22 cellular contexts compared by ENCODE assay signal in genomic region chr6:158208226-158208807, GRCh38. TPM values are rescaled to one million over a fixed set of nuclear protein-coding genes. Genes with fewer than 3 reads are reported as not detected.
A peak's percentile ranks its signal among the peaks of the same experiment; 100 is the strongest.
DNase-seq lines count a peak whose midpoint lies in the region; ATAC-seq and TF ChIP-seq lines count a peak whose summit lies in the region.
"Had no signal": no experiment of that assay in that cellular context is flagged by ENCODE, and none has a peak within 500 bp of the region (broad histone marks: within the 10 kb centered on the region; RNA-seq: fewer than 3 reads in every experiment).

No MANE protein-coding gene starts in this region.

- DNase-seq in activated CD8-positive, alpha-beta memory T cell treated with anti-CD3 and anti-CD28 coated beads, Interleukin-2, amount 10 ng/mL, durations not matched to agents 7 days and 5 days, result no peak
- DNase-seq in activated CD8-positive, alpha-beta memory T cell treated with anti-CD3 and anti-CD28 coated beads, Interleukin-2, amount 50 U/mL, for 4 hours, result no peak
- DNase-seq in activated CD4-positive, alpha-beta memory T cell treated with anti-CD3 and anti-CD28 coated beads, Interleukin-2, amount 10 ng/mL, durations not matched to agents 7 days and 5 days, result no peak
- DNase-seq in dermis blood vessel endothelial cell (peak; percentile 7), renal cortical epithelial cell (ENCODE audit: low read depth) (peak; percentile 11), SJCRH30 (no peak), prostate gland (ENCODE audit: low spot score) (no peak)
- DNase-seq: ACHN; CD4-positive, alpha-beta T cell; dorsolateral prefrontal cortex; H9; left lung; midbrain; NCI-H1436; NCI-H2171; NCI-H748 treated with DMSO at 0.1 percent for 48 hours; SHP77; small intestine; stimulated activated CD4-positive, alpha-beta T cell treated with anti-CD3 and anti-CD28 coated beads, Interleukin-4, amount 100 ng/mL, for 1 hour; substantia nigra had no signal

- no peak for ATAC-seq in activated CD8-positive, alpha-beta memory T cell treated with anti-CD3 and anti-CD28 coated beads, Interleukin-2, amount 10 ng/mL, durations not matched to agents 7 days and 5 days
- no peak for ATAC-seq in esophagus mucosa
- ATAC-seq: left lung had no signal

- H3K9me3 ChIP-seq in SJCRH30 (replicated peaks), result no peaks in the 10 kb centered on the region
- no peaks in the 10 kb centered on the region for H3K9me3 ChIP-seq in prostate gland
- H3K9me3 ChIP-seq: left lung had no signal

- H3K4me3 Mint-ChIP-seq in activated CD8-positive, alpha-beta memory T cell treated with anti-CD3 and anti-CD28 coated beads, Interleukin-2, amount 10 ng/mL, durations not matched to agents 7 days and 5 days, result no peak overlapping the region
- no peak overlapping the region for H3K4me3 Mint-ChIP-seq in activated CD4-positive, alpha-beta memory T cell treated with anti-CD3 and anti-CD28 coated beads, Interleukin-2, amount 10 ng/mL, durations not matched to agents 7 days and 5 days
- H3K4me3 Mint-ChIP-seq: CD4-positive, alpha-beta T cell; H9 had no signal

- no peaks in the 10 kb centered on the region for H3K36me3 ChIP-seq in SJCRH30
- H3K36me3 ChIP-seq in prostate gland, result no peaks in the 10 kb centered on the region
- H3K36me3 ChIP-seq: left lung had no signal

- H3K27ac ChIP-seq in SJCRH30, result no peak overlapping the region
- no peak overlapping the region for H3K27ac ChIP-seq in prostate gland
- H3K27ac ChIP-seq: dorsolateral prefrontal cortex, left lung had no signal

- no peak for TF ChIP-seq POLR2A in prostate gland (IDR thresholded peaks at IDR 0.05)

- TF ChIP-seq CTCF in prostate gland (IDR thresholded peaks at IDR 0.05), result no peak

- H3K27me3 ChIP-seq in SJCRH30 (no peaks in the 10 kb centered on the region), prostate gland (replicated peaks; ENCODE audit: insufficient read depth) (no peaks in the 10 kb centered on the region)
- H3K27me3 ChIP-seq: dorsolateral prefrontal cortex had no signal

- no peaks in the 10 kb centered on the region for H3K9me3 Mint-ChIP-seq in activated CD8-positive, alpha-beta memory T cell treated with anti-CD3 and anti-CD28 coated beads, Interleukin-2, amount 10 ng/mL, durations not matched to agents 7 days and 5 days (ENCODE audit: low read depth)
- peaks cover 3% of the 10 kb centered on the region for H3K9me3 Mint-ChIP-seq in activated CD4-positive, alpha-beta memory T cell treated with anti-CD3 and anti-CD28 coated beads, Interleukin-2, amount 10 ng/mL, durations not matched to agents 7 days and 5 days
- H3K9me3 Mint-ChIP-seq: CD4-positive, alpha-beta T cell; H9 had no signal

- POLR2A ChIA-PET in activated CD4-positive, alpha-beta memory T cell treated with anti-CD3 and anti-CD28 coated beads, Interleukin-2, amount 10 ng/mL, durations not matched to agents 7 days and 5 days (lab: Charles Lee), result interaction anchor here (0.8 to 1.9 kb wide), 3 partner anchors 351 to 445 kb away, joined by 3 to 6 read pairs (median 4); partner anchors contain the start of genes SYTL3 and TMEM181

- intact Hi-C loops in prostate gland (cut with DNase I), result loop anchor here (5.0 kb wide), 1 partner anchor 484 kb away; no protein-coding TSS in a partner anchor

- 96% methylated on average over 9 of the region's 9 CpGs for WGBS in prostate gland

- CTCF ChIA-PET in activated CD8-positive, alpha-beta memory T cell treated with anti-CD3 and anti-CD28 coated beads, Interleukin-2, amount 10 ng/mL, durations not matched to agents 7 days and 5 days (lab: Charles Lee), result interaction anchor here (0.9 to 1.5 kb wide), 4 partner anchors 25 to 436 kb away, joined by 3 read pairs; partner anchors contain the start of gene DYNLT1
- CTCF ChIA-PET in activated CD4-positive, alpha-beta memory T cell treated with anti-CD3 and anti-CD28 coated beads, Interleukin-2, amount 10 ng/mL, durations not matched to agents 7 days and 5 days (lab: Charles Lee), result interaction anchor here (0.8 to 2.6 kb wide), 4 partner anchors 11 to 483 kb away, joined by 3 to 12 read pairs (median 4); partner anchors contain the start of genes GTF2H5 and SERAC1

- H3K27ac Mint-ChIP-seq in activated CD8-positive, alpha-beta memory T cell treated with anti-CD3 and anti-CD28 coated beads, Interleukin-2, amount 10 ng/mL, durations not matched to agents 7 days and 5 days, result peak overlapping the region; percentile 91
- peak overlapping the region; percentile 85 for H3K27ac Mint-ChIP-seq in activated CD4-positive, alpha-beta memory T cell treated with anti-CD3 and anti-CD28 coated beads, Interleukin-2, amount 10 ng/mL, durations not matched to agents 7 days and 5 days
- H3K27ac Mint-ChIP-seq: CD4-positive, alpha-beta T cell; progenitor cell of endocrine pancreas had no signal

- H3K4me1 Mint-ChIP-seq in activated CD8-positive, alpha-beta memory T cell treated with anti-CD3 and anti-CD28 coated beads, Interleukin-2, amount 10 ng/mL, durations not matched to agents 7 days and 5 days, result peaks cover 52% of the 10 kb centered on the region
- H3K4me1 Mint-ChIP-seq in activated CD4-positive, alpha-beta memory T cell treated with anti-CD3 and anti-CD28 coated beads, Interleukin-2, amount 10 ng/mL, durations not matched to agents 7 days and 5 days, result peaks cover 43% of the 10 kb centered on the region

- peaks cover 4% of the 10 kb centered on the region; the same call in 1 of the 2 replicates for H3K4me1 ChIP-seq in SJCRH30
- no peaks in the 10 kb centered on the region for H3K4me1 ChIP-seq in prostate gland (replicated peaks)
- H3K4me1 ChIP-seq: left lung had no signal

- H3K4me3 ChIP-seq in SJCRH30 (no peak overlapping the region), prostate gland (no peak overlapping the region)
- H3K4me3 ChIP-seq: dorsolateral prefrontal cortex, left lung had no signal

- peaks cover 4% of the 10 kb centered on the region for H3K36me3 Mint-ChIP-seq in activated CD8-positive, alpha-beta memory T cell treated with anti-CD3 and anti-CD28 coated beads, Interleukin-2, amount 10 ng/mL, durations not matched to agents 7 days and 5 days
- H3K36me3 Mint-ChIP-seq in activated CD4-positive, alpha-beta memory T cell treated with anti-CD3 and anti-CD28 coated beads, Interleukin-2, amount 10 ng/mL, durations not matched to agents 7 days and 5 days (ENCODE audit: low read depth), result peaks cover 4% of the 10 kb centered on the region

- no peaks in the 10 kb centered on the region for H3K27me3 Mint-ChIP-seq in activated CD8-positive, alpha-beta memory T cell treated with anti-CD3 and anti-CD28 coated beads, Interleukin-2, amount 10 ng/mL, durations not matched to agents 7 days and 5 days
- H3K27me3 Mint-ChIP-seq in activated CD4-positive, alpha-beta memory T cell treated with anti-CD3 and anti-CD28 coated beads, Interleukin-2, amount 10 ng/mL, durations not matched to agents 7 days and 5 days, result no peaks in the 10 kb centered on the region

RNA-seq across cellular contexts. Expression of gene GTF2H5, which starts 40.2 kb away (rescaled TPM):
- total RNA-seq in activated CD8-positive, alpha-beta memory T cell treated with anti-CD3 and anti-CD28 coated beads, Interleukin-2, amount 10 ng/mL, durations not matched to agents 7 days and 5 days, result 10 to 100 TPM; 18.5 to 19.0 TPM
- total RNA-seq in activated CD4-positive, alpha-beta memory T cell treated with anti-CD3 and anti-CD28 coated beads, Interleukin-2, amount 10 ng/mL, durations not matched to agents 7 days and 5 days, result 10 to 100 TPM; 18.7 to 20.3 TPM
- total RNA-seq in dermis blood vessel endothelial cell (4.9 and 7.2 TPM in 2 replicates), renal cortical epithelial cell (6.9 and 9.7 TPM in 2 replicates), esophagus mucosa (20.4 TPM), prostate gland (1 to 10 TPM; 4.8 to 5.1 TPM)
- total RNA-seq in SJCRH30 (2014; rRNA removed; shearing (Covaris generic)), result 6.7 and 7.9 TPM in 2 replicates

RNA-seq across cellular contexts. Expression of gene SERAC1, which starts 40.3 kb away (rescaled TPM):
- total RNA-seq in activated CD8-positive, alpha-beta memory T cell treated with anti-CD3 and anti-CD28 coated beads, Interleukin-2, amount 10 ng/mL, durations not matched to agents 7 days and 5 days, result 1 to 10 TPM; 5.1 to 6.3 TPM
- 1 to 10 TPM; 6.1 to 7.0 TPM for total RNA-seq in activated CD4-positive, alpha-beta memory T cell treated with anti-CD3 and anti-CD28 coated beads, Interleukin-2, amount 10 ng/mL, durations not matched to agents 7 days and 5 days
- total RNA-seq in dermis blood vessel endothelial cell (9.3 and 11.9 TPM in 2 replicates), renal cortical epithelial cell (13.5 and 20.9 TPM in 2 replicates), esophagus mucosa (7.4 TPM), prostate gland (1 to 10 TPM; 6.5 to 8.2 TPM)
- 11.2 and 12.3 TPM in 2 replicates for total RNA-seq in SJCRH30 (2014; rRNA removed; shearing (Covaris generic))

Comparison
In these comparisons a context has a peak if more than half of its experiments do, and no peak if none do; other contexts are left out.
1. DNase-seq: peak in dermis blood vessel endothelial cell (single experiment) and renal cortical epithelial cell (single experiment); none in activated CD8-positive, alpha-beta memory T cell treated with anti-CD3 and anti-CD28 coated beads, Interleukin-2, amount 10 ng/mL, durations not matched to agents 7 days and 5 days (single experiment), activated CD8-positive, alpha-beta memory T cell treated with anti-CD3 and anti-CD28 coated beads, Interleukin-2, amount 50 U/mL, for 4 hours (single experiment), activated CD4-positive, alpha-beta memory T cell treated with anti-CD3 and anti-CD28 coated beads, Interleukin-2, amount 10 ng/mL, durations not matched to agents 7 days and 5 days (single experiment), SJCRH30 (0 of 2) and prostate gland (single experiment).